29 cellular contexts compared by ENCODE assay signal in the genomic region with DNA sequence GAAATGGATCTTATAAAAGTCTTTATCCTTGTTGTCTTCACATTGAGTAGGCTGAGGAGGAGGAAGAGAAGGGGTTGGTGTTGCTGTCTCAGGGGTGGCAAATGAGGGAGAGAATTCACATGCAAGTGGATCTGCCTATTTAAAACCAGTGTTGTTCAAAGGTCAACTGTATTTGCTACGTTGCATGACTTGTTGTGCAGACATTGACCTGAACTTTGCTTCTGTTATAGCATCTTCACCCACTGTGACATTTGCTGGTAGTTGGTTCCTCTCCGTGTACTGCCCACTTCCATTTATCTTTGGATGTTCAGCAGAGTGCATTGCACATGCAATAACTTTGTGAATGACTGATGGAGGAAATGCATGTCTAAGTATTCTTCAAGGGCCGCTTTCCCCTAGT.
"Had no signal": no experiment of that assay in that cellular context is flagged by ENCODE, and none has a peak within 500 bp of the region (broad histone marks: within the 10 kb centered on the region; RNA-seq: fewer than 3 reads in every experiment).

No MANE protein-coding gene starts in this region.

- H3K4me1 Mint-ChIP-seq: natural killer cell; stimulated activated effector memory CD8-positive, alpha-beta T cell treated with anti-CD3 and anti-CD28 coated beads, Interleukin-12 subunit alpha, Interleukin-12 subunit beta, amount 100 ng/mL, for 72 hours; stimulated activated naive CD8-positive, alpha-beta T cell treated with anti-CD3 and anti-CD28 coated beads, Interleukin-15, amount 100 ng/mL, for 72 hours had no signal

- H3K36me3 Mint-ChIP-seq: naive thymus-derived CD4-positive, alpha-beta T cell; natural killer cell; neural progenitor cell; stimulated activated effector memory CD8-positive, alpha-beta T cell treated with anti-CD3 and anti-CD28 coated beads, Interleukin-12 subunit alpha, Interleukin-12 subunit beta, amount 100 ng/mL, for 72 hours; type B pancreatic cell had no signal

- H3K27ac Mint-ChIP-seq: natural killer cell; nephron; neural progenitor cell; progenitor cell of endocrine pancreas; stimulated activated effector memory CD8-positive, alpha-beta T cell treated with anti-CD3 and anti-CD28 coated beads, Interleukin-12 subunit alpha, Interleukin-12 subunit beta, amount 100 ng/mL, for 72 hours; stimulated activated naive CD8-positive, alpha-beta T cell treated with anti-CD3 and anti-CD28 coated beads, Interleukin-15, amount 100 ng/mL, for 72 hours; type B pancreatic cell had no signal

- ATAC-seq: naive thymus-derived CD4-positive, alpha-beta T cell; natural killer cell; psoas muscle; right cardiac atrium; sciatic nerve; stimulated activated effector memory CD8-positive, alpha-beta T cell treated with anti-CD3 and anti-CD28 coated beads, Interleukin-12 subunit alpha, Interleukin-12 subunit beta, amount 100 ng/mL, for 72 hours; stimulated activated naive CD8-positive, alpha-beta T cell treated with anti-CD3 and anti-CD28 coated beads, Interleukin-15, amount 100 ng/mL, for 72 hours; stimulated activated naive CD8-positive, alpha-beta T cell treated with anti-CD3 and anti-CD28 coated beads, Interleukin-15, Interleukin-2, amounts not matched to agents 100 U/mL and 50 U/mL, for 24 hours; upper lobe of right lung had no signal

- H3K27ac ChIP-seq: neural progenitor cell, ovary, parathyroid adenoma, psoas muscle, skin epidermis, suprapubic skin, testis, tibial artery, transverse colon, upper lobe of right lung, uterus had no signal

- H3K4me3 ChIP-seq: neural progenitor cell, ovary, psoas muscle, skin epidermis, suprapubic skin, testis, tibial artery, transverse colon, upper lobe of right lung, uterus had no signal

- H3K36me3 ChIP-seq: neural progenitor cell, ovary, suprapubic skin, tibial artery, transverse colon, upper lobe of right lung, uterus had no signal

- H3K4me1 ChIP-seq: neural progenitor cell, parathyroid adenoma, psoas muscle, suprapubic skin, testis, tibial artery, transverse colon, upper lobe of right lung, uterus had no signal

- H3K27me3 ChIP-seq: neural progenitor cell, ovary, suprapubic skin, testis, tibial artery, transverse colon, upper lobe of right lung, uterus had no signal

- H3K9me3 Mint-ChIP-seq: naive thymus-derived CD4-positive, alpha-beta T cell; nephron; neural progenitor cell; stimulated activated effector memory CD8-positive, alpha-beta T cell treated with anti-CD3 and anti-CD28 coated beads, Interleukin-12 subunit alpha, Interleukin-12 subunit beta, amount 100 ng/mL, for 72 hours; stimulated activated naive CD8-positive, alpha-beta T cell treated with anti-CD3 and anti-CD28 coated beads, Interleukin-15, amount 100 ng/mL, for 72 hours; type B pancreatic cell had no signal

- H3K9ac ChIP-seq: neural progenitor cell, parathyroid adenoma had no signal

- H3K27me3 Mint-ChIP-seq: progenitor cell of endocrine pancreas had no signal

- H3K9me3 ChIP-seq: ovary, psoas muscle, suprapubic skin, testis, tibial artery, transverse colon, upper lobe of right lung, uterus had no signal

- DNase-seq: naive thymus-derived CD4-positive, alpha-beta T cell; natural killer cell; occipital lobe; ovary; posterior cingulate gyrus; psoas muscle; right cardiac atrium; stimulated activated CD4-positive, alpha-beta T cell treated with anti-CD3 and anti-CD28 coated beads, Interleukin-15, amount 100 ng/mL, for 24 hours; stimulated activated CD4-positive, alpha-beta T cell treated with anti-CD3 and anti-CD28 coated beads, Interleukin-2, amount 100 ng/mL, for 24 hours; stimulated activated CD4-positive, alpha-beta T cell treated with anti-CD3 and anti-CD28 coated beads, Interleukin-2, amount 100 ng/mL, for 48 hours; stimulated activated CD4-positive, alpha-beta T cell treated with anti-CD3 and anti-CD28 coated beads, Interleukin-4, amount 100 ng/mL, for 24 hours; stimulated activated naive CD4-positive, alpha-beta T cell; stimulated activated naive CD8-positive, alpha-beta T cell treated with anti-CD3 and anti-CD28 coated beads, Interleukin-15, amount 100 ng/mL, for 72 hours; stimulated activated naive CD8-positive, alpha-beta T cell treated with anti-CD3 and anti-CD28 coated beads, Interleukin-15, Interleukin-2, amounts not matched to agents 100 U/mL and 50 U/mL, for 24 hours; substantia nigra; tibial artery; transverse colon; upper lobe of right lung; uterus had no signal

- H3K4me3 Mint-ChIP-seq: naive thymus-derived CD4-positive, alpha-beta T cell; natural killer cell; nephron; neural progenitor cell; stimulated activated effector memory CD8-positive, alpha-beta T cell treated with anti-CD3 and anti-CD28 coated beads, Interleukin-12 subunit alpha, Interleukin-12 subunit beta, amount 100 ng/mL, for 72 hours; stimulated activated naive CD8-positive, alpha-beta T cell treated with anti-CD3 and anti-CD28 coated beads, Interleukin-15, amount 100 ng/mL, for 72 hours; type B pancreatic cell had no signal
